Comparison of ENCODE assay signal across 32 cellular contexts in the genomic region with DNA sequence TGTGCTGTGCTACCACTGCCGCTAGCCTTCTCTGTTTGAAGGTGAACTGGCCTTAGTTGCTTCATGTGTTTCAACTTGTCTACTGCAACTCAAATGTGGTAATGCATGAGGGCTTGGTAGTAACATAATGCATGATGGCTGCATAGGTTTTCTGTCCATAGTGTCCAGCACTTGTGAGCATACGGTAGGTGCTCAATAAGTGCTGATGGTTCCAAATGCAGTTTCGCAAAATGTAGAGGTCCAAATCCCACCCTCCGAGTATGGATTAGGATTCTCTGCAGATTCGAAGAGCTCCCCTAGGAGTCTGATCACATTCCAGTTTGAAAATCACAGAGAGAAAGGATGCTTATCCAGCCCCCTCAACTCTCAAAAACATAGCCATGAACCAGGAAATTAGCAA.
"Had no signal": no experiment of that assay in that cellular context is flagged by ENCODE, and none has a peak within 500 bp of the region (broad histone marks: within the 10 kb centered on the region; RNA-seq: fewer than 3 reads in every experiment).

No MANE protein-coding gene starts in this region.

- H3K4me1 ChIP-seq: ascending aorta had no signal

- H3K27ac Mint-ChIP-seq: activated CD4-positive, alpha-beta memory T cell treated with anti-CD3 and anti-CD28 coated beads, Interleukin-2, amount 10 ng/mL, durations not matched to agents 7 days and 5 days; activated CD8-positive, alpha-beta memory T cell treated with anti-CD3 and anti-CD28 coated beads, Interleukin-2, amount 10 ng/mL, durations not matched to agents 7 days and 5 days; activated naive CD4-positive, alpha-beta T cell treated with anti-CD3 and anti-CD28 coated beads, Interleukin-2, amount 50 U/mL, for 72 hours had no signal

- H3K27me3 ChIP-seq: ascending aorta, cardiac muscle cell, MG63 had no signal

- H3K36me3 Mint-ChIP-seq: activated CD8-positive, alpha-beta memory T cell treated with anti-CD3 and anti-CD28 coated beads, Interleukin-2, amount 10 ng/mL, durations not matched to agents 7 days and 5 days had no signal

- H2AFZ ChIP-seq: PC-9 had no signal

- H3K27me3 Mint-ChIP-seq: activated CD4-positive, alpha-beta memory T cell treated with anti-CD3 and anti-CD28 coated beads, Interleukin-2, amount 10 ng/mL, durations not matched to agents 7 days and 5 days; activated CD8-positive, alpha-beta memory T cell treated with anti-CD3 and anti-CD28 coated beads, Interleukin-2, amount 10 ng/mL, durations not matched to agents 7 days and 5 days had no signal

- DNase-seq: activated CD4-positive, alpha-beta memory T cell treated with anti-CD3 and anti-CD28 coated beads, Interleukin-2, amount 10 ng/mL, durations not matched to agents 7 days and 5 days; activated CD4-positive, alpha-beta T cell treated with anti-CD3 and anti-CD28 coated beads for 1 hour; activated CD4-positive, alpha-beta T cell treated with anti-CD3 and anti-CD28 coated beads for 48 hours; activated CD4-positive, CD25-positive, alpha-beta regulatory T cell; activated CD8-positive, alpha-beta memory T cell treated with anti-CD3 and anti-CD28 coated beads for 24 hours; activated CD8-positive, alpha-beta memory T cell treated with anti-CD3 and anti-CD28 coated beads, Interleukin-2, amount 10 ng/mL, durations not matched to agents 7 days and 5 days; activated CD8-positive, alpha-beta memory T cell treated with anti-CD3 and anti-CD28 coated beads, Interleukin-2, amount 50 U/mL, for 48 hours; activated effector memory CD4-positive, alpha-beta T cell treated with anti-CD3 and anti-CD28 coated beads, Interleukin-2, amount 50 U/mL, for 16 hours; activated naive CD4-positive, alpha-beta T cell; activated T-cell treated with anti-CD3 and anti-CD28 coated beads, Interleukin-2, amount 50 U/mL, for 48 hours; amygdala; Kasumi-1; MG63; MV-4-11; NCI-H1092; NCI-H1436 treated with DMSO at 0.1 percent for 48 hours; NCI-H1694 treated with DMSO at 0.1 percent for 48 hours; NCI-H2029; NCI-H510A; NCI-H526; NCI-H748 treated with DMSO at 0.1 percent for 48 hours; NK-92 treated with Interleukin-12 subunit alpha and Interleukin-12 subunit beta, amount 100 ng/mL, for 24 hours; PC-9; SW 1271; T-helper 1 cell; T-helper 2 cell; T-helper 9 cell had no signal

- H3K9me3 ChIP-seq: ascending aorta had no signal

- H3K4me3 ChIP-seq: ascending aorta, cardiac muscle cell, MG63, PC-9 had no signal

- H3K4me3 Mint-ChIP-seq: activated CD4-positive, alpha-beta memory T cell treated with anti-CD3 and anti-CD28 coated beads, Interleukin-2, amount 10 ng/mL, durations not matched to agents 7 days and 5 days; activated CD8-positive, alpha-beta memory T cell treated with anti-CD3 and anti-CD28 coated beads, Interleukin-2, amount 10 ng/mL, durations not matched to agents 7 days and 5 days had no signal

- H3K27ac ChIP-seq: ascending aorta, cardiac muscle cell, PC-9, VCaP had no signal

- H3K4me2 ChIP-seq: PC-9 had no signal

- H3K9me3 Mint-ChIP-seq: activated naive CD4-positive, alpha-beta T cell treated with anti-CD3 and anti-CD28 coated beads, Interleukin-2, amount 50 U/mL, for 72 hours had no signal

- ATAC-seq: activated CD8-positive, alpha-beta memory T cell treated with anti-CD3 and anti-CD28 coated beads, Interleukin-2, amount 10 ng/mL, durations not matched to agents 7 days and 5 days; activated naive CD4-positive, alpha-beta T cell treated with anti-CD3 and anti-CD28 coated beads, Interleukin-2, amount 50 U/mL, for 72 hours; Right ventricle myocardium inferior had no signal

- H3K36me3 ChIP-seq: ascending aorta, cardiac muscle cell, MG63 had no signal
